10 cellular contexts compared by ENCODE assay signal in genomic region chr20:55581519-55581918, GRCh38.
"Had no signal": no experiment of that assay in that cellular context is flagged by ENCODE, and none has a peak within 500 bp of the region (broad histone marks: within the 10 kb centered on the region; RNA-seq: fewer than 3 reads in every experiment).

No MANE protein-coding gene starts in this region.

- H2AFZ ChIP-seq: GM23248 had no signal

- H3K9ac ChIP-seq: GM23248, KMS-11 had no signal

- H3K36me3 ChIP-seq: HAP-1 had no signal

- ATAC-seq: HCT116 had no signal

- H3K27ac ChIP-seq: GM23248, HL-60, KMS-11 had no signal

- DNase-seq: GM23248, GOT3, H7, HFFc6, Karpas-422, KBM-7 had no signal

- H3K4me3 ChIP-seq: GM23248, HAP-1 had no signal

- H3K9me3 ChIP-seq: HAP-1 had no signal

- H3K4me1 ChIP-seq: HAP-1 had no signal
